In the genomic region with DNA sequence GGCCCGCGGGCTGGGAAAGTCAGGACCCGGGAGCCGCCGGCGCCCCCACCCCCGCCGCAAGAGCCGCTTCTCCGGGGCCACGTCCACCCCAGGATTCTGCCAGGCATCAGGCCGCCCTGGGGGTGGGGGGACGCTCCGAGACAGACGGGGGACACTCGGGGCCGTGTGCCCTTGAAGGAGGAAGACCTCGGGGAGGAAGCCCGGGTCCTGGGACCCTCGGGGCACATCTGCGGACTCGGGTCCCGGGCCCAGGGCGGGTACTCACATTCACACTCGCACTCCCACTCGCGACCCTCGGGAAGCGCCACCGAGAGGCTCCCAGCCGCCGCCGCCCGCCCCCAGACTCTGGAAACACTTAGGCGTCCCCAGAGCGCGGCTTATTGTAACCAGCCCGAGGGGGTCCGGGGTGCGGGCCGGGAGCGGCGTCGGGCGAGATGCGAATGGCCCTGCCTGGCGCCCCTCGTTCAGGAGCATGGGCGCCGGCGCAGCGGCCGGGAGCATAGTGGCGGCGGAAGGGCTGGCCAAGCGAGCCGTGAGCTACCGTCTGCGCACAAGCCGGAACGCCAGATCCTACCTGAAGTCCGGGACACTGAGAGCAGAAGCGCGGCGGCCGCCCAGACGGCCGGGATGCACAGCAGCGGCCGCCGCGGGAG, we compare ENCODE assay signal across 8 cellular contexts. TPM values are rescaled to one million over a fixed set of nuclear protein-coding genes. Genes with fewer than 3 reads are reported as not detected.
A peak's percentile ranks its signal among the peaks of the same experiment; 100 is the strongest.
DNase-seq lines count a peak whose midpoint lies in the region; ATAC-seq and TF ChIP-seq lines count a peak whose summit lies in the region.

No MANE protein-coding gene starts in this region.

- H3K27me3 Mint-ChIP-seq in CD8-positive, alpha-beta T cell (ENCODE audit: low read depth) = peaks cover 50% of the 10 kb centered on the region

- H3K36me3 Mint-ChIP-seq in CD8-positive, alpha-beta T cell = no peaks in the 10 kb centered on the region

- no peak overlapping the region for H3K27ac Mint-ChIP-seq in CD8-positive, alpha-beta T cell

- no peak for TF ChIP-seq EP300 in neural cell (conservative IDR thresholded peaks at IDR 0.05; ENCODE audit: poor library complexity, severe bottlenecking)

- H3K4me1 ChIP-seq in CD8-positive, alpha-beta T cell (ENCODE audit: insufficient read depth, low read length) = no peaks in the 10 kb centered on the region
- 0 out of 2 replicates have a peak, but pooled peaks cover 2% of the 10 kb centered on the region for H3K4me1 ChIP-seq in MM.1S (ENCODE audit: low read length)

- intact Hi-C loops in CD8-positive, alpha-beta T cell (cut with DNase I, micrococcal nuclease) = no loop called here

- H3K4me3 Mint-ChIP-seq in CD8-positive, alpha-beta T cell = peak overlapping the region; percentile 37

- H3K4me2 ChIP-seq in MM.1S (ENCODE audit: low read depth, low read length) (peak overlapping the region; percentile 96), neural cell (ENCODE audit: low read length) (peak overlapping the region; percentile 35)

- H3K27ac ChIP-seq in CD8-positive, alpha-beta T cell (ENCODE audit: low read depth, low read length) = no peak overlapping the region
- H3K27ac ChIP-seq in MM.1S (ENCODE audit: low read length) = no peak overlapping the region
- no peak overlapping the region for H3K27ac ChIP-seq in neural cell (ENCODE audit: low read length)

- no peak for TF ChIP-seq CTCF in CD8-positive, alpha-beta T cell (IDR thresholded peaks at IDR 0.05)
- no peak for TF ChIP-seq CTCF in MM.1S (IDR thresholded peaks at IDR 0.05; ENCODE audit: low read length)
- TF ChIP-seq CTCF in epithelial cell of esophagus (IDR thresholded peaks at IDR 0.05; ENCODE audit: insufficient read depth, low read depth, low read length, missing control alignments) = no peak
- TF ChIP-seq CTCF in neural cell (IDR thresholded peaks at IDR 0.05; ENCODE audit: poor library complexity, severe bottlenecking) = no peak

- H3K9ac ChIP-seq in MM.1S (ENCODE audit: low read length) (peak overlapping the region; percentile 55; the same call in 1 of the 2 replicates), neural cell (ENCODE audit: low read length) (peak overlapping the region; percentile 46)

- H3K79me2 ChIP-seq in MM.1S (ENCODE audit: low read length) (peaks cover 51% of the 10 kb centered on the region), neural cell (replicated peaks; ENCODE audit: insufficient read depth, low read length) (peaks cover 6% of the 10 kb centered on the region)

- H3K27me3 ChIP-seq in CD8-positive, alpha-beta T cell (ENCODE audit: insufficient read depth, low read length) = peaks cover 18% of the 10 kb centered on the region
- H3K27me3 ChIP-seq in MM.1S (replicated peaks; ENCODE audit: insufficient read depth, low read length) (no peaks in the 10 kb centered on the region), neural cell (ENCODE audit: insufficient read depth, low read depth, low read length) (peaks cover 44% of the 10 kb centered on the region)

- no peaks in the 10 kb centered on the region for H3K9me3 ChIP-seq in CD8-positive, alpha-beta T cell (ENCODE audit: low read length)
- H3K9me3 ChIP-seq in MM.1S (replicated peaks; ENCODE audit: insufficient read depth, low read length) (no peaks in the 10 kb centered on the region), neural cell (ENCODE audit: low read length) (no peaks in the 10 kb centered on the region)

- CTCF ChIA-PET in CD8-positive, alpha-beta T cell (lab: Charles Lee) = interaction anchor here (1.1 to 1.4 kb wide), 2 partner anchors 26 to 191 kb away, joined by 3 to 4 read pairs; no protein-coding TSS in a partner anchor

- POLR2A ChIA-PET in CD8-positive, alpha-beta T cell (lab: Charles Lee) = no interaction called here

- ATAC-seq in CD8-positive, alpha-beta T cell = no peak
- ATAC-seq in GM21526 (IDR thresholded peaks at IDR 0.05; ENCODE audit: low FRiP score, unreplicated experiment) = no peak

- TF ChIP-seq RAD21 in neural cell (conservative IDR thresholded peaks at IDR 0.05) = no peak

- H3F3A ChIP-seq in MM.1S (ENCODE audit: insufficient read depth, low read length) (no peaks in the 10 kb centered on the region), neural cell (ENCODE audit: insufficient read depth, low read length, poor library complexity, severe bottlenecking) (no peaks in the 10 kb centered on the region)

- H3K36me3 ChIP-seq in CD8-positive, alpha-beta T cell (ENCODE audit: insufficient read depth, low read length) = no peaks in the 10 kb centered on the region
- no peaks in the 10 kb centered on the region for H3K36me3 ChIP-seq in MM.1S (replicated peaks; ENCODE audit: insufficient read depth, low read length)
- no peaks in the 10 kb centered on the region for H3K36me3 ChIP-seq in neural cell (ENCODE audit: insufficient read depth, low read length)

- DNase-seq in CD8-positive, alpha-beta T cell = no peak
- DNase-seq in MM.1S (peak; percentile 38), epithelial cell of esophagus (ENCODE audit: low read depth) (peak; percentile 16), AG08395 (ENCODE audit: low spot score) (no peak), C1 segment of cervical spinal cord (lab: John Stamatoyannopoulos, UW) (no peak), T1000 (lab: John Stamatoyannopoulos, UW) (no peak)

- H3K9me3 Mint-ChIP-seq in CD8-positive, alpha-beta T cell = no peaks in the 10 kb centered on the region

- no peak overlapping the region for H3K4me3 ChIP-seq in CD8-positive, alpha-beta T cell (ENCODE audit: low read depth, low read length)
- H3K4me3 ChIP-seq in MM.1S (ENCODE audit: low read length) = peak overlapping the region; percentile 78
- H3K4me3 ChIP-seq in epithelial cell of esophagus (ENCODE audit: low read length) = peak overlapping the region; percentile 3
- peak overlapping the region; percentile 77 for H3K4me3 ChIP-seq in neural cell (ENCODE audit: low read length)

- peaks cover 8% of the 10 kb centered on the region for H3K4me1 Mint-ChIP-seq in CD8-positive, alpha-beta T cell (ENCODE audit: low read depth)

- H2AFZ ChIP-seq in MM.1S (ENCODE audit: low read length) (peak overlapping the region; percentile 87), neural cell (ENCODE audit: low read depth, low read length) (peak overlapping the region; percentile 40)

- no peaks in the 10 kb centered on the region for H4K20me1 ChIP-seq in MM.1S (ENCODE audit: insufficient read depth, low read length)
- no peaks in the 10 kb centered on the region for H4K20me1 ChIP-seq in neural cell (ENCODE audit: insufficient read depth)

- H3K9me2 ChIP-seq in MM.1S (replicated peaks; ENCODE audit: insufficient read depth, low read length) = no peaks in the 10 kb centered on the region
- H3K9me2 ChIP-seq in neural cell (ENCODE audit: insufficient read depth, low read length) = no peaks in the 10 kb centered on the region

TF ChIP-seq in neural cell, 6 proteins besides CTCF, POLR2A, EP300 and RAD21:
- TF ChIP-seq SMC3 (conservative IDR thresholded peaks at IDR 0.05; ENCODE audit: poor library complexity) (no peak), TAF1 (IDR thresholded peaks at IDR 0.05; ENCODE audit: low read depth) (no peak)

RNA-seq across cellular contexts. Expression of a gene that starts 0.6 kb away (rescaled TPM):
- under 1 TPM; 0.19 to 0.43 TPM for total RNA-seq in CD8-positive, alpha-beta T cell
- polyA plus RNA-seq in neural cell = 0.33 and 0.74 TPM in 2 replicates
- 0.69 and 1.2 TPM in 2 replicates for polyA minus RNA-seq in neural cell

Comparison
In these comparisons a context has a peak if more than half of its experiments do, and no peak if none do; other contexts are left out.
1. DNase-seq: peak in MM.1S (single experiment) and epithelial cell of esophagus (single experiment); none in CD8-positive, alpha-beta T cell (0 of 7), AG08395 (single experiment), C1 segment of cervical spinal cord (0 of 14) and T1000 (single experiment).